In the genomic region with DNA sequence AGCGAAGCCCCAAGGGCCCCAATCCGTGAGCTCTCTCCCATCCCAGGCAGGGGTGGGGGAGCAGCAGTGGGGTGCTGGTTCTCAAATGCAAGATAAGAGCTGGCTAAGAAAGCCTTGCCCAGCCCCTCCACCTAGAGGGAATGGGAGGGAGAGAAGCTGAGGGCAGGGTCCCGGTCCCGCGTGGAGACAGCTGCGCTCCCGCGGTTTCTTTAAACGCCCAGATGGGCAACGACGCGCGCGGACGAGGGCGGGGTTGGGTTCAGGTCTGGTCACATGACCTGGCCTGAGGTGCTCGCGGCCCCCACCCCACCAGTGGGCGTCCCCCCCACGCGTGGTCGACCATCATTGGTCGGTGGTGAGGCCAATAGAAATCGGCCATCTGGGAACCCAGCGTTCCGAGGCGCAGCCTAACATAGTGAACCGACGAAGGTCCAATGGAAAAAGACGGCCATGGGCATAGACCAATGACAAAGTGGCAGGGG, we compare ENCODE assay signal across 1 cellular context.
TF ChIP-seq lines count a peak whose summit lies in the region.

No MANE protein-coding gene starts in this region.

TF ChIP-seq in HepG2, 621 proteins besides CTCF, POLR2A, EP300 and RAD21 (continued from another document and continues in another):
- TF ChIP-seq, protein P1, sequence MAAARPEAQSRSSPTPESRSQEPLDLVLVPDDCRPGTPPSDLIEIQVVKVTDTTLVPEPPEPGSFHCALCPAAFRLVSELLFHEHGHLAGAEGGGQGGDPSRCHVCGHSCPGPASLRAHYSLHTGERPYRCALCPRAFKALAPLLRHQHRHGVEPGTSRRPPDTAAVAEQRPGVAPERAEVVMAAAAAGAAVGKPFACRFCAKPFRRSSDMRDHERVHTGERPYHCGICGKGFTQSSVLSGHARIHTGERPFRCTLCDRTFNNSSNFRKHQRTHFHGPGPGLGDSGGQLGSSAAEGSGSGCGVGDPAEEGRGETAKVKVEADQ (CRISPR knock-in tag; IDR thresholded peaks at IDR 0.05; ENCODE audit: borderline replicate concordance) = no peak
- no peak for TF ChIP-seq KAT2B (IDR thresholded peaks at IDR 0.05; ENCODE audit: borderline replicate concordance, low read depth, low read length)
- TF ChIP-seq GATA4 (IDR thresholded peaks at IDR 0.05; ENCODE audit: borderline replicate concordance, low read depth) = no peak
- peak; percentile 82 for TF ChIP-seq CREM (IDR thresholded peaks at IDR 0.05)
- no peak for TF ChIP-seq CREM (CRISPR knock-in tag; IDR thresholded peaks at IDR 0.05)
- TF ChIP-seq, protein P2, sequence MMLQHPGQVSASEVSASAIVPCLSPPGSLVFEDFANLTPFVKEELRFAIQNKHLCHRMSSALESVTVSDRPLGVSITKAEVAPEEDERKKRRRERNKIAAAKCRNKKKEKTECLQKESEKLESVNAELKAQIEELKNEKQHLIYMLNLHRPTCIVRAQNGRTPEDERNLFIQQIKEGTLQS (CRISPR knock-in tag; IDR thresholded peaks at IDR 0.05) = 0 out of 2 replicates have a peak, but pooled peaks have one; percentile 20
- TF ChIP-seq FOXA3 (CRISPR knock-in tag; IDR thresholded peaks at IDR 0.05) = no peak
- TF ChIP-seq ZNF670 (CRISPR knock-in tag; IDR thresholded peaks at IDR 0.05; ENCODE audit: borderline replicate concordance) = no peak
- TF ChIP-seq, protein P3, sequence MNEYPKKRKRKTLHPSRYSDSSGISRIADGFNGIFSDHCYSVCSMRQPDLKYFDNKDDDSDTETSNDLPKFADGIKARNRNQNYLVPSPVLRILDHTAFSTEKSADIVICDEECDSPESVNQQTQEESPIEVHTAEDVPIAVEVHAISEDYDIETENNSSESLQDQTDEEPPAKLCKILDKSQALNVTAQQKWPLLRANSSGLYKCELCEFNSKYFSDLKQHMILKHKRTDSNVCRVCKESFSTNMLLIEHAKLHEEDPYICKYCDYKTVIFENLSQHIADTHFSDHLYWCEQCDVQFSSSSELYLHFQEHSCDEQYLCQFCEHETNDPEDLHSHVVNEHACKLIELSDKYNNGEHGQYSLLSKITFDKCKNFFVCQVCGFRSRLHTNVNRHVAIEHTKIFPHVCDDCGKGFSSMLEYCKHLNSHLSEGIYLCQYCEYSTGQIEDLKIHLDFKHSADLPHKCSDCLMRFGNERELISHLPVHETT (CRISPR knock-in tag; conservative IDR thresholded peaks at IDR 0.05) = no peak
- TF ChIP-seq, protein P4, sequence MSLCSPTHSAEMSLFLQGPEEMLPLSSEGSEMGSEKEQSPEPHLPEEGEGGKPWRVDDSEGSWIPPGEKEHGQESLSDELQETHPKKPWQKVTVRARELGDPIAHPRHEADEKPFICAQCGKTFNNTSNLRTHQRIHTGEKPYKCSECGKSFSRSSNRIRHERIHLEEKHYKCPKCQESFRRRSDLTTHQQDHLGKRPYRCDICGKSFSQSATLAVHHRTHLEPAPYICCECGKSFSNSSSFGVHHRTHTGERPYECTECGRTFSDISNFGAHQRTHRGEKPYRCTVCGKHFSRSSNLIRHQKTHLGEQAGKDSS (CRISPR knock-in tag; IDR thresholded peaks at IDR 0.05; ENCODE audit: borderline replicate concordance, low read depth) = no peak
- TF ChIP-seq AHR (CRISPR knock-in tag; IDR thresholded peaks at IDR 0.05) = no peak
- TF ChIP-seq, protein P5, sequence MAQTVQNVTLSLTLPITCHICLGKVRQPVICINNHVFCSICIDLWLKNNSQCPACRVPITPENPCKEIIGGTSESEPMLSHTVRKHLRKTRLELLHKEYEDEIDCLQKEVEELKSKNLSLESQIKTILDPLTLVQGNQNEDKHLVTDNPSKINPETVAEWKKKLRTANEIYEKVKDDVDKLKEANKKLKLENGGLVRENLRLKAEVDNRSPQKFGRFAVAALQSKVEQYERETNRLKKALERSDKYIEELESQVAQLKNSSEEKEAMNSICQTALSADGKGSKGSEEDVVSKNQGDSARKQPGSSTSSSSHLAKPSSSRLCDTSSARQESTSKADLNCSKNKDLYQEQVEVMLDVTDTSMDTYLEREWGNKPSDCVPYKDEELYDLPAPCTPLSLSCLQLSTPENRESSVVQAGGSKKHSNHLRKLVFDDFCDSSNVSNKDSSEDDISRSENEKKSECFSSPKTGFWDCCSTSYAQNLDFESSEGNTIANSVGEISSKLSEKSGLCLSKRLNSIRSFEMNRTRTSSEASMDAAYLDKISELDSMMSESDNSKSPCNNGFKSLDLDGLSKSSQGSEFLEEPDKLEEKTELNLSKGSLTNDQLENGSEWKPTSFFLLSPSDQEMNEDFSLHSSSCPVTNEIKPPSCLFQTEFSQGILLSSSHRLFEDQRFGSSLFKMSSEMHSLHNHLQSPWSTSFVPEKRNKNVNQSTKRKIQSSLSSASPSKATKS (CRISPR knock-in tag; IDR thresholded peaks at IDR 0.05) = no peak
- TF ChIP-seq GABPB1 (CRISPR knock-in tag; IDR thresholded peaks at IDR 0.05) = no peak; the same call in 1 of the 2 replicates
- no peak for TF ChIP-seq ZNF232 (CRISPR knock-in tag; IDR thresholded peaks at IDR 0.05; ENCODE audit: borderline replicate concordance)
- TF ChIP-seq RAD51 (IDR thresholded peaks at IDR 0.05; ENCODE audit: borderline replicate concordance) = peak; percentile 94
- TF ChIP-seq, protein P6, sequence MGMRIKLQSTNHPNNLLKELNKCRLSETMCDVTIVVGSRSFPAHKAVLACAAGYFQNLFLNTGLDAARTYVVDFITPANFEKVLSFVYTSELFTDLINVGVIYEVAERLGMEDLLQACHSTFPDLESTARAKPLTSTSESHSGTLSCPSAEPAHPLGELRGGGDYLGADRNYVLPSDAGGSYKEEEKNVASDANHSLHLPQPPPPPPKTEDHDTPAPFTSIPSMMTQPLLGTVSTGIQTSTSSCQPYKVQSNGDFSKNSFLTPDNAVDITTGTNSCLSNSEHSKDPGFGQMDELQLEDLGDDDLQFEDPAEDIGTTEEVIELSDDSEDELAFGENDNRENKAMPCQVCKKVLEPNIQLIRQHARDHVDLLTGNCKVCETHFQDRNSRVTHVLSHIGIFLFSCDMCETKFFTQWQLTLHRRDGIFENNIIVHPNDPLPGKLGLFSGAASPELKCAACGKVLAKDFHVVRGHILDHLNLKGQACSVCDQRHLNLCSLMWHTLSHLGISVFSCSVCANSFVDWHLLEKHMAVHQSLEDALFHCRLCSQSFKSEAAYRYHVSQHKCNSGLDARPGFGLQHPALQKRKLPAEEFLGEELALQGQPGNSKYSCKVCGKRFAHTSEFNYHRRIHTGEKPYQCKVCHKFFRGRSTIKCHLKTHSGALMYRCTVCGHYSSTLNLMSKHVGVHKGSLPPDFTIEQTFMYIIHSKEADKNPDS (CRISPR knock-in tag; IDR thresholded peaks at IDR 0.05) = no peak
- peak; percentile 25 for TF ChIP-seq BHLHE40 (IDR thresholded peaks at IDR 0.05; ENCODE audit: low read length)
- no peak for TF ChIP-seq RARA (CRISPR knock-in tag; IDR thresholded peaks at IDR 0.05)
- TF ChIP-seq, protein P7, sequence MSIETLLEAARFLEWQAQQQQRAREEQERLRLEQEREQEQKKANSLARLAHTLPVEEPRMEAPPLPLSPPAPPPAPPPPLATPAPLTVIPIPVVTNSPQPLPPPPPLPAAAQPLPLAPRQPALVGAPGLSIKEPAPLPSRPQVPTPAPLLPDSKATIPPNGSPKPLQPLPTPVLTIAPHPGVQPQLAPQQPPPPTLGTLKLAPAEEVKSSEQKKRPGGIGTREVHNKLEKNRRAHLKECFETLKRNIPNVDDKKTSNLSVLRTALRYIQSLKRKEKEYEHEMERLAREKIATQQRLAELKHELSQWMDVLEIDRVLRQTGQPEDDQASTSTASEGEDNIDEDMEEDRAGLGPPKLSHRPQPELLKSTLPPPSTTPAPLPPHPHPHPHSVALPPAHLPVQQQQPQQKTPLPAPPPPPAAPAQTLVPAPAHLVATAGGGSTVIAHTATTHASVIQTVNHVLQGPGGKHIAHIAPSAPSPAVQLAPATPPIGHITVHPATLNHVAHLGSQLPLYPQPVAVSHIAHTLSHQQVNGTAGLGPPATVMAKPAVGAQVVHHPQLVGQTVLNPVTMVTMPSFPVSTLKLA (IDR thresholded peaks at IDR 0.05) = peak; percentile 75
- 0 out of 2 replicates have a peak, but pooled peaks have one; percentile 11 for TF ChIP-seq FOXO1 (CRISPR knock-in tag; IDR thresholded peaks at IDR 0.05)
- peak; percentile 33; the same call in 1 of the 2 replicates for TF ChIP-seq SRF (IDR thresholded peaks at IDR 0.05; ENCODE audit: low read depth, low read length)
- TF ChIP-seq SP5 (CRISPR knock-in tag; IDR thresholded peaks at IDR 0.05; ENCODE audit: borderline replicate concordance, low read depth) = peak; percentile 6; the same call in 1 of the 2 replicates
- TF ChIP-seq NCOA5 (CRISPR knock-in tag; IDR thresholded peaks at IDR 0.05) = no peak
- TF ChIP-seq ZNF263 (CRISPR knock-in tag; IDR thresholded peaks at IDR 0.05) = no peak; the same call in 1 of the 2 replicates
- TF ChIP-seq ETV5 (CRISPR knock-in tag; IDR thresholded peaks at IDR 0.05; ENCODE audit: borderline replicate concordance) = no peak
- TF ChIP-seq, protein P8, sequence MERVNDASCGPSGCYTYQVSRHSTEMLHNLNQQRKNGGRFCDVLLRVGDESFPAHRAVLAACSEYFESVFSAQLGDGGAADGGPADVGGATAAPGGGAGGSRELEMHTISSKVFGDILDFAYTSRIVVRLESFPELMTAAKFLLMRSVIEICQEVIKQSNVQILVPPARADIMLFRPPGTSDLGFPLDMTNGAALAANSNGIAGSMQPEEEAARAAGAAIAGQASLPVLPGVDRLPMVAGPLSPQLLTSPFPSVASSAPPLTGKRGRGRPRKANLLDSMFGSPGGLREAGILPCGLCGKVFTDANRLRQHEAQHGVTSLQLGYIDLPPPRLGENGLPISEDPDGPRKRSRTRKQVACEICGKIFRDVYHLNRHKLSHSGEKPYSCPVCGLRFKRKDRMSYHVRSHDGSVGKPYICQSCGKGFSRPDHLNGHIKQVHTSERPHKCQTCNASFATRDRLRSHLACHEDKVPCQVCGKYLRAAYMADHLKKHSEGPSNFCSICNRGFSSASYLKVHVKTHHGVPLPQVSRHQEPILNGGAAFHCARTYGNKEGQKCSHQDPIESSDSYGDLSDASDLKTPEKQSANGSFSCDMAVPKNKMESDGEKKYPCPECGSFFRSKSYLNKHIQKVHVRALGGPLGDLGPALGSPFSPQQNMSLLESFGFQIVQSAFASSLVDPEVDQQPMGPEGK (CRISPR knock-in tag; IDR thresholded peaks at IDR 0.05) = peak; percentile 98
- TF ChIP-seq SMAD3 (CRISPR knock-in tag; IDR thresholded peaks at IDR 0.05) = no peak
- TF ChIP-seq, protein P9, sequence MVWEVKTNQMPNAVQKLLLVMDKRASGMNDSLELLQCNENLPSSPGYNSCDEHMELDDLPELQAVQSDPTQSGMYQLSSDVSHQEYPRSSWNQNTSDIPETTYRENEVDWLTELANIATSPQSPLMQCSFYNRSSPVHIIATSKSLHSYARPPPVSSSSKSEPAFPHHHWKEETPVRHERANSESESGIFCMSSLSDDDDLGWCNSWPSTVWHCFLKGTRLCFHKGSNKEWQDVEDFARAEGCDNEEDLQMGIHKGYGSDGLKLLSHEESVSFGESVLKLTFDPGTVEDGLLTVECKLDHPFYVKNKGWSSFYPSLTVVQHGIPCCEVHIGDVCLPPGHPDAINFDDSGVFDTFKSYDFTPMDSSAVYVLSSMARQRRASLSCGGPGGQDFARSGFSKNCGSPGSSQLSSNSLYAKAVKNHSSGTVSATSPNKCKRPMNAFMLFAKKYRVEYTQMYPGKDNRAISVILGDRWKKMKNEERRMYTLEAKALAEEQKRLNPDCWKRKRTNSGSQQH (CRISPR knock-in tag; IDR thresholded peaks at IDR 0.05; ENCODE audit: low read depth) = no peak
- 0 out of 2 replicates have a peak, but pooled peaks have one; percentile 29 for TF ChIP-seq ZNF564 (CRISPR knock-in tag; IDR thresholded peaks at IDR 0.05)
- TF ChIP-seq ZNF766 (CRISPR knock-in tag; IDR thresholded peaks at IDR 0.05; ENCODE audit: borderline replicate concordance) = no peak
- TF ChIP-seq, protein P10, sequence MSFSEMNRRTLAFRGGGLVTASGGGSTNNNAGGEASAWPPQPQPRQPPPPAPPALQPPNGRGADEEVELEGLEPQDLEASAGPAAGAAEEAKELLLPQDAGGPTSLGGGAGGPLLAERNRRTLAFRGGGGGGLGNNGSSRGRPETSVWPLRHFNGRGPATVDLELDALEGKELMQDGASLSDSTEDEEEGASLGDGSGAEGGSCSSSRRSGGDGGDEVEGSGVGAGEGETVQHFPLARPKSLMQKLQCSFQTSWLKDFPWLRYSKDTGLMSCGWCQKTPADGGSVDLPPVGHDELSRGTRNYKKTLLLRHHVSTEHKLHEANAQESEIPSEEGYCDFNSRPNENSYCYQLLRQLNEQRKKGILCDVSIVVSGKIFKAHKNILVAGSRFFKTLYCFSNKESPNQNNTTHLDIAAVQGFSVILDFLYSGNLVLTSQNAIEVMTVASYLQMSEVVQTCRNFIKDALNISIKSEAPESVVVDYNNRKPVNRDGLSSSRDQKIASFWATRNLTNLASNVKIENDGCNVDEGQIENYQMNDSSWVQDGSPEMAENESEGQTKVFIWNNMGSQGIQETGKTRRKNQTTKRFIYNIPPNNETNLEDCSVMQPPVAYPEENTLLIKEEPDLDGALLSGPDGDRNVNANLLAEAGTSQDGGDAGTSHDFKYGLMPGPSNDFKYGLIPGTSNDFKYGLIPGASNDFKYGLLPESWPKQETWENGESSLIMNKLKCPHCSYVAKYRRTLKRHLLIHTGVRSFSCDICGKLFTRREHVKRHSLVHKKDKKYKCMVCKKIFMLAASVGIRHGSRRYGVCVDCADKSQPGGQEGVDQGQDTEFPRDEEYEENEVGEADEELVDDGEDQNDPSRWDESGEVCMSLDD (CRISPR knock-in tag; IDR thresholded peaks at IDR 0.05; ENCODE audit: borderline replicate concordance) = 0 out of 2 replicates have a peak, but pooled peaks have one; percentile 15
- no peak for TF ChIP-seq HOXA7 (CRISPR knock-in tag; IDR thresholded peaks at IDR 0.05)
- TF ChIP-seq, protein P11, sequence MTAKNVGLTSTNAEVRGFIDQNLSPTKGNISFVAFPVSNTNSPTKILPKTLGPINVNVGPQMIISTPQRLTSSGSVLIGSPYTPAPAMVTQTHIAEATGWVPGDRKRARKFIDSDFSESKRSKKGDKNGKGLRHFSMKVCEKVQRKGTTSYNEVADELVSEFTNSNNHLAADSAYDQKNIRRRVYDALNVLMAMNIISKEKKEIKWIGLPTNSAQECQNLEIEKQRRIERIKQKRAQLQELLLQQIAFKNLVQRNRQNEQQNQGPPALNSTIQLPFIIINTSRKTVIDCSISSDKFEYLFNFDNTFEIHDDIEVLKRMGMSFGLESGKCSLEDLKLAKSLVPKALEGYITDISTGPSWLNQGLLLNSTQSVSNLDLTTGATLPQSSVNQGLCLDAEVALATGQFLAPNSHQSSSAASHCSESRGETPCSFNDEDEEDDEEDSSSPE (CRISPR knock-in tag; IDR thresholded peaks at IDR 0.05) = peak; percentile 95
- 0 out of 2 replicates have a peak, but pooled peaks have one; percentile 12 for TF ChIP-seq ELF3 (CRISPR knock-in tag; IDR thresholded peaks at IDR 0.05)
- TF ChIP-seq, protein P12, sequence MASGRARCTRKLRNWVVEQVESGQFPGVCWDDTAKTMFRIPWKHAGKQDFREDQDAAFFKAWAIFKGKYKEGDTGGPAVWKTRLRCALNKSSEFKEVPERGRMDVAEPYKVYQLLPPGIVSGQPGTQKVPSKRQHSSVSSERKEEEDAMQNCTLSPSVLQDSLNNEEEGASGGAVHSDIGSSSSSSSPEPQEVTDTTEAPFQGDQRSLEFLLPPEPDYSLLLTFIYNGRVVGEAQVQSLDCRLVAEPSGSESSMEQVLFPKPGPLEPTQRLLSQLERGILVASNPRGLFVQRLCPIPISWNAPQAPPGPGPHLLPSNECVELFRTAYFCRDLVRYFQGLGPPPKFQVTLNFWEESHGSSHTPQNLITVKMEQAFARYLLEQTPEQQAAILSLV (CRISPR knock-in tag; IDR thresholded peaks at IDR 0.05; ENCODE audit: borderline replicate concordance) = no peak; the same call in 1 of the 2 replicates
